In the genomic region with DNA sequence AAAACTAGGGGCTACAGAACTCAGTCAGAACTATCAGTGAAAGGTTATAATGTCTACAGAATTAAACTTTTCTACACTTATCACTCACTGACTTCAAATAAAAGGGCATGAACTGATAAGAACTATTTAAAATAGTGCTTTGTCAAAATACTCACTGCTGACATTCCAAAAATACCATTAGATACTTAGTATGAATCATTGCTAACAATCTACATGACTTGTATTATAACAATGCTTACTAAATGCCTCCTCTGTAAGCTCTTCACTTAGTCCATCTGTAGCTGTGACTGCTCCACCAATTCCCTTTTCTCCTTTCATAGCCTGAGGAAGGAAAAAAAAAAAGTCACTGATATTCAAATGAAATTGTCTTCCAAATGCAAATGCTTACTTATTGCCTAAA, we compare ENCODE assay signal across 13 cellular contexts. TPM values are rescaled to one million over a fixed set of nuclear protein-coding genes. Genes with fewer than 3 reads are reported as not detected.
DNase-seq lines count a peak whose midpoint lies in the region; ATAC-seq and TF ChIP-seq lines count a peak whose summit lies in the region.
"Had no signal": no experiment of that assay in that cellular context is flagged by ENCODE, and none has a peak within 500 bp of the region (broad histone marks: within the 10 kb centered on the region; RNA-seq: fewer than 3 reads in every experiment).

No MANE protein-coding gene starts in this region.

- H3K4me3 ChIP-seq in GM23248: peak overlapping the region; percentile 34
- H3K4me3 ChIP-seq in SK-N-SH (ENCODE audit: low read depth in 2 of 2, low read length in 1 of 2): no peak overlapping the region
- H3K4me3 ChIP-seq: K562 had no signal

- in situ Hi-C loops in GM23248 (cut with MboI): no loop called here

- H3K9me2 ChIP-seq in GM23248 (ENCODE audit: insufficient read depth) (no peaks in the 10 kb centered on the region), SK-N-SH (no peaks in the 10 kb centered on the region)

- H3K27me3 ChIP-seq in GM23248 (replicated peaks; ENCODE audit: insufficient read depth) (no peaks in the 10 kb centered on the region), SK-N-SH (ENCODE audit: insufficient read depth) (no peaks in the 10 kb centered on the region)
- H3K27me3 ChIP-seq: neutrophil had no signal

- peaks cover 29% of the 10 kb centered on the region for H3K36me3 Mint-ChIP-seq in activated T-cell treated with anti-CD3 and anti-CD28 coated beads, Interleukin-2, amount 50 U/mL, for 4 hours (ENCODE audit: insufficient read depth)

- no peaks in the 10 kb centered on the region for H3K9me3 Mint-ChIP-seq in activated T-cell treated with anti-CD3 and anti-CD28 coated beads, Interleukin-2, amount 50 U/mL, for 4 hours

- H3K79me2 ChIP-seq in GM23248 (ENCODE audit: insufficient read depth) (peaks cover 32% of the 10 kb centered on the region), SK-N-SH (ENCODE audit: insufficient read depth) (peaks cover 9% of the 10 kb centered on the region; the same call in 1 of the 2 replicates)

- DNase-seq in GM23248 (peak; percentile 84), SK-N-SH (no peak), fibroblast of the conjunctiva (ENCODE audit: low read depth) (peak; percentile 14), putamen (ENCODE audit: low spot score) (peak; percentile 12), T-helper 2 cell (no peak)
- DNase-seq in stimulated activated naive CD4-positive, alpha-beta T cell (lab: John Stamatoyannopoulos, UW): no peak
- no peak for DNase-seq in activated T-cell treated with anti-CD3 and anti-CD28 coated beads, Interleukin-2, amount 50 U/mL, for 4 hours
- DNase-seq: activated CD4-positive, alpha-beta T cell treated with anti-CD3 and anti-CD28 coated beads for 48 hours; SHP77 treated with DMSO at 0.1 percent for 48 hours; stimulated activated CD4-positive, alpha-beta T cell treated with anti-CD3 and anti-CD28 coated beads, Interleukin-4, amount 100 ng/mL, for 24 hours had no signal

- peaks cover 47% of the 10 kb centered on the region for H3K36me3 ChIP-seq in GM23248 (ENCODE audit: low read depth)
- H3K36me3 ChIP-seq in SK-N-SH (replicated peaks in 1 of 2; ENCODE audit: control insufficient read depth in 1 of 2, insufficient read depth in 2 of 2, low read length in 1 of 2): peaks cover 65% of the 10 kb centered on the region in 2 experiments

- H3K9me3 ChIP-seq in GM23248 (ENCODE audit: low read depth): no peaks in the 10 kb centered on the region
- no peaks in the 10 kb centered on the region for H3K9me3 ChIP-seq in SK-N-SH
- H3K9me3 ChIP-seq: neutrophil had no signal

- H3K9ac ChIP-seq in GM23248: peak overlapping the region; percentile 18; the same call in 1 of the 2 replicates
- peak overlapping the region; percentile 37; the same call in 1 of the 2 replicates for H3K9ac ChIP-seq in SK-N-SH

- H3F3A ChIP-seq in GM23248 (ENCODE audit: insufficient read depth) (peaks cover 50% of the 10 kb centered on the region), SK-N-SH (replicated peaks; ENCODE audit: insufficient read depth) (peaks cover 22% of the 10 kb centered on the region)

- TF ChIP-seq RAD21 in SK-N-SH (IDR thresholded peaks at IDR 0.05; ENCODE audit: low read length): no peak

- H3K4me3 Mint-ChIP-seq in activated T-cell treated with anti-CD3 and anti-CD28 coated beads, Interleukin-2, amount 50 U/mL, for 4 hours: no peak overlapping the region

- TF ChIP-seq POLR2A in GM18505 (IDR thresholded peaks at IDR 0.05; ENCODE audit: borderline replicate concordance, extremely low read depth, insufficient read depth, insufficient read length): no peak

- POLR2A ChIA-PET in SK-N-SH (lab: Yijun Ruan, JAX): no interaction called here

- H2AFZ ChIP-seq in GM23248 (no peak overlapping the region), SK-N-SH (ENCODE audit: low read depth) (no peak overlapping the region)

- H3K4me2 ChIP-seq in GM23248 (ENCODE audit: unreplicated experiment): peak overlapping the region; percentile 80
- H3K4me2 ChIP-seq in SK-N-SH: peak overlapping the region; percentile 39; the same call in 1 of the 2 replicates

- H4K20me1 ChIP-seq in GM23248 (ENCODE audit: insufficient read depth) (no peaks in the 10 kb centered on the region), SK-N-SH (ENCODE audit: insufficient read depth) (no peaks in the 10 kb centered on the region)

- no peaks in the 10 kb centered on the region for H3K4me1 Mint-ChIP-seq in activated T-cell treated with anti-CD3 and anti-CD28 coated beads, Interleukin-2, amount 50 U/mL, for 4 hours (ENCODE audit: low read depth)

- no peak for ATAC-seq in activated T-cell treated with anti-CD3 and anti-CD28 coated beads, Interleukin-2, amount 50 U/mL, for 4 hours
- no peak for ATAC-seq in GM18505 (IDR thresholded peaks at IDR 0.05; ENCODE audit: unreplicated experiment)
- ATAC-seq: K562 had no signal

- no peak for TF ChIP-seq CTCF in SK-N-SH (IDR thresholded peaks at IDR 0.05)

- TF ChIP-seq EP300 in SK-N-SH (IDR thresholded peaks at IDR 0.05; ENCODE audit: borderline replicate concordance in 1 of 2, low read depth in 1 of 2, low read length in 1 of 2): peak in 1 of 2 experiments; percentile 51; a peak in 1 of 4 replicates

- CTCF ChIA-PET in SK-N-SH (lab: Yijun Ruan, JAX): interaction anchor here (0.6 to 2.4 kb wide), 3 partner anchors 12 to 494 kb away, joined by 3 to 15 read pairs (median 3); no protein-coding TSS in a partner anchor

- no peaks in the 10 kb centered on the region for H3K27me3 Mint-ChIP-seq in activated T-cell treated with anti-CD3 and anti-CD28 coated beads, Interleukin-2, amount 50 U/mL, for 4 hours (ENCODE audit: low read depth)

- H3K27ac ChIP-seq in GM23248: peak overlapping the region; percentile 39
- H3K27ac ChIP-seq in SK-N-SH (ENCODE audit: low read depth in 2 of 2, low read length in 1 of 2): peak overlapping the region; percentile 28 to 59; a peak in 3 of 4 replicates
- H3K27ac ChIP-seq: neutrophil had no signal

- H3K4me1 ChIP-seq in GM23248 (ENCODE audit: insufficient read depth) (peaks cover 35% of the 10 kb centered on the region), SK-N-SH (ENCODE audit: control insufficient read depth in 1 of 2, insufficient read depth in 2 of 2, low read depth in 1 of 2, low read length in 1 of 2) (peaks cover 0 to 17% of the 10 kb centered on the region in 2 experiments; a peak in 1 of 4 replicates)

TF ChIP-seq in SK-N-SH, 30 proteins besides CTCF, POLR2A, EP300 and RAD21 (continues in another document):
- TF ChIP-seq RCOR1 (IDR thresholded peaks at IDR 0.05; ENCODE audit: low read length) (no peak), EZH2phosphoT487 (IDR thresholded peaks at IDR 0.05; ENCODE audit: borderline replicate concordance, low read depth) (no peak), JUND (IDR thresholded peaks at IDR 0.05) (peak; percentile 66), SIN3A (IDR thresholded peaks at IDR 0.05; ENCODE audit: borderline replicate concordance, low read depth, low read length) (no peak), MEF2A (IDR thresholded peaks at IDR 0.05; ENCODE audit: borderline replicate concordance, low read depth) (no peak), TEAD4 (IDR thresholded peaks at IDR 0.05; ENCODE audit: borderline replicate concordance, insufficient read depth) (peak; percentile 62; the same call in 1 of the 2 replicates), NRF1 (IDR thresholded peaks at IDR 0.05; ENCODE audit: low read depth, low read length) (no peak), GABPA (IDR thresholded peaks at IDR 0.05; ENCODE audit: low read depth) (no peak), FOXM1 (IDR thresholded peaks at IDR 0.05; ENCODE audit: low read depth) (no peak)
- TF ChIP-seq, protein P1, sequence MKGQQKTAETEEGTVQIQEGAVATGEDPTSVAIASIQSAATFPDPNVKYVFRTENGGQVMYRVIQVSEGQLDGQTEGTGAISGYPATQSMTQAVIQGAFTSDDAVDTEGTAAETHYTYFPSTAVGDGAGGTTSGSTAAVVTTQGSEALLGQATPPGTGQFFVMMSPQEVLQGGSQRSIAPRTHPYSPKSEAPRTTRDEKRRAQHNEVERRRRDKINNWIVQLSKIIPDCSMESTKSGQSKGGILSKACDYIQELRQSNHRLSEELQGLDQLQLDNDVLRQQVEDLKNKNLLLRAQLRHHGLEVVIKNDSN (IDR thresholded peaks at IDR 0.05; ENCODE audit: borderline replicate concordance, low read depth): no peak
- TF ChIP-seq, protein P2, sequence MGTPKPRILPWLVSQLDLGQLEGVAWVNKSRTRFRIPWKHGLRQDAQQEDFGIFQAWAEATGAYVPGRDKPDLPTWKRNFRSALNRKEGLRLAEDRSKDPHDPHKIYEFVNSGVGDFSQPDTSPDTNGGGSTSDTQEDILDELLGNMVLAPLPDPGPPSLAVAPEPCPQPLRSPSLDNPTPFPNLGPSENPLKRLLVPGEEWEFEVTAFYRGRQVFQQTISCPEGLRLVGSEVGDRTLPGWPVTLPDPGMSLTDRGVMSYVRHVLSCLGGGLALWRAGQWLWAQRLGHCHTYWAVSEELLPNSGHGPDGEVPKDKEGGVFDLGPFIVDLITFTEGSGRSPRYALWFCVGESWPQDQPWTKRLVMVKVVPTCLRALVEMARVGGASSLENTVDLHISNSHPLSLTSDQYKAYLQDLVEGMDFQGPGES (IDR thresholded peaks at IDR 0.05; ENCODE audit: low read depth, low read length): no peak
- TF ChIP-seq, protein P3, sequence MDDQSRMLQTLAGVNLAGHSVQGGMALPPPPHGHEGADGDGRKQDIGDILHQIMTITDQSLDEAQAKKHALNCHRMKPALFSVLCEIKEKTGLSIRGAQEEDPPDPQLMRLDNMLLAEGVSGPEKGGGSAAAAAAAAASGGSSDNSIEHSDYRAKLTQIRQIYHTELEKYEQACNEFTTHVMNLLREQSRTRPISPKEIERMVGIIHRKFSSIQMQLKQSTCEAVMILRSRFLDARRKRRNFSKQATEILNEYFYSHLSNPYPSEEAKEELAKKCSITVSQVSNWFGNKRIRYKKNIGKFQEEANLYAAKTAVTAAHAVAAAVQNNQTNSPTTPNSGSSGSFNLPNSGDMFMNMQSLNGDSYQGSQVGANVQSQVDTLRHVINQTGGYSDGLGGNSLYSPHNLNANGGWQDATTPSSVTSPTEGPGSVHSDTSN (IDR thresholded peaks at IDR 0.05): peak; percentile 75

RNA-seq across cellular contexts. Expression of a gene that starts 17.0 kb away (rescaled TPM):
- total RNA-seq in GM23248 (2014; rRNA removed; shearing (Covaris generic)): 31.5 and 42.2 TPM in 2 replicates
- polyA plus RNA-seq in GM23248 (2016; fragmentation: Nextera tagmentation; extraction: Ambion mirVana) (35.0 and 37.1 TPM in 2 replicates), SK-N-SH (2012; rRNA removed) (11.0 and 16.7 TPM in 2 replicates)
- 18.1 and 23.6 TPM in 2 replicates for polyA plus RNA-seq in SK-N-SH (2012; cell fraction: cytosol; rRNA removed)
- 9.4 and 21.8 TPM in 2 replicates for polyA plus RNA-seq in SK-N-SH (2012; cell fraction: nucleus; rRNA removed)
- total RNA-seq in activated T-cell treated with anti-CD3 and anti-CD28 coated beads, Interleukin-2, amount 50 U/mL, for 4 hours: 10 to 100 TPM; 20.6 to 25.7 (median 22.9) TPM

RNA-seq across cellular contexts. Expression of a gene that starts 56.7 kb away (rescaled TPM):
- 24.0 and 26.8 TPM in 2 replicates for total RNA-seq in GM23248 (2014; rRNA removed; shearing (Covaris generic))
- polyA plus RNA-seq in GM23248 (2016; fragmentation: Nextera tagmentation; extraction: Ambion mirVana): 16.6 and 16.9 TPM in 2 replicates
- polyA plus RNA-seq in SK-N-SH (2012; rRNA removed): 5.2 and 6.6 TPM in 2 replicates
- polyA plus RNA-seq in SK-N-SH (2012; cell fraction: cytosol; rRNA removed): 5.8 and 6.1 TPM in 2 replicates
- 7.6 and 15.4 TPM in 2 replicates for polyA plus RNA-seq in SK-N-SH (2012; cell fraction: nucleus; rRNA removed)
- 1 to 10 TPM; 7.5 to 8.0 (median 7.6) TPM for total RNA-seq in activated T-cell treated with anti-CD3 and anti-CD28 coated beads, Interleukin-2, amount 50 U/mL, for 4 hours

Comparison
In these comparisons a context has a peak if more than half of its experiments do, and no peak if none do; other contexts are left out.
1. DNase-seq: peak in GM23248 (single experiment), fibroblast of the conjunctiva (single experiment) and putamen (single experiment); none in SK-N-SH (single experiment), stimulated activated naive CD4-positive, alpha-beta T cell (0 of 6), T-helper 2 cell (0 of 5) and activated T-cell treated with anti-CD3 and anti-CD28 coated beads, Interleukin-2, amount 50 U/mL, for 4 hours (single experiment).